In the genomic region with DNA sequence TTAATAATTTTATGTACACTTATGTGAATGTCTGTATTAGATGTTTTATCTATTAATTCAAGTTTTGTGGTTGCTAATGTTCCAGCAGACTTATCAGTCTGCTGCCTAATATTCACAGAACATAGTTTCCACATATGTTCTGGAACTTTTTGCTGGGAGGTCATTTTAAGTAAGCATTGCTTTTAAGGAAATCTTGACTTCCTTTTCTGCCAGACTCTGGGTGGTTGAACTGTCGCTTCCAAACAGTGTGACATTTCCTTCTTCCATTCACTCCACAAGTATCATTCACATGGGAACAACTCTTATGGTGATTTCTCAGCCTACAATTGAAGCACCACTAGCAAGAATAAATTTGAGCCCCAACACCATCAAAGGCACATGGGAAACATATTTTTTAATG, we compare ENCODE assay signal across 30 cellular contexts.
"Had no signal": no experiment of that assay in that cellular context is flagged by ENCODE, and none has a peak within 500 bp of the region (broad histone marks: within the 10 kb centered on the region; RNA-seq: fewer than 3 reads in every experiment).

No MANE protein-coding gene starts in this region.

- H3K9me3 Mint-ChIP-seq: mesothelial cell of epicardium; naive B cell; nephron progenitor cell; neural progenitor cell; stimulated activated naive B cell treated with anti-CD40 and anti-IgM and Interleukin-4, amounts not matched to agents 10 μg/mL and 1 μg/mL and 100 μg/mL, for 72 hours; stimulated activated naive CD8-positive, alpha-beta T cell treated with anti-CD3 and anti-CD28 coated beads, Interleukin-15, Interleukin-2, amounts not matched to agents 100 ng/mL and 50 ng/mL, for 24 hours had no signal

- H3K27me3 Mint-ChIP-seq: naive B cell; progenitor cell of endocrine pancreas; stimulated activated naive B cell treated with anti-CD40 and anti-IgM and Interleukin-4, amounts not matched to agents 10 μg/mL and 1 μg/mL and 100 μg/mL, for 72 hours; stimulated activated naive CD8-positive, alpha-beta T cell treated with anti-CD3 and anti-CD28 coated beads, Interleukin-15, Interleukin-2, amounts not matched to agents 100 ng/mL and 50 ng/mL, for 24 hours had no signal

- H3K4me3 ChIP-seq: lower lobe of right lung, neural progenitor cell, ovary, right atrium auricular region, skin epidermis, suprapubic skin, thoracic aorta, tibial artery, upper lobe of right lung had no signal

- FAIRE-seq: islet of Langerhans, kidney, urothelium cell line had no signal

- H3K27me3 ChIP-seq: neural progenitor cell, ovary, right atrium auricular region, suprapubic skin, tibial artery, upper lobe of right lung had no signal

- H3K4me1 ChIP-seq: lower lobe of right lung, neural progenitor cell, suprapubic skin, tibial artery, upper lobe of right lung had no signal

- H3K36me3 Mint-ChIP-seq: immature natural killer cell; mesothelial cell of epicardium; naive B cell; natural killer cell; neural progenitor cell; stimulated activated naive B cell treated with anti-CD40 and anti-IgM and Interleukin-4, amounts not matched to agents 10 μg/mL and 1 μg/mL and 100 μg/mL, for 72 hours had no signal

- H3K27ac ChIP-seq: lower lobe of right lung, neural progenitor cell, ovary, skin epidermis, suprapubic skin, thoracic aorta, tibial artery, upper lobe of right lung had no signal

- H3K36me3 ChIP-seq: lower lobe of right lung, neural progenitor cell, ovary, right atrium auricular region, suprapubic skin, thoracic aorta, tibial artery, upper lobe of right lung had no signal

- H3K27ac Mint-ChIP-seq: immature natural killer cell; mesothelial cell of epicardium; naive B cell; natural killer cell; nephron progenitor cell; progenitor cell of endocrine pancreas; stimulated activated naive B cell treated with anti-CD40 and anti-IgM and Interleukin-4, amounts not matched to agents 10 μg/mL and 1 μg/mL and 100 μg/mL, for 72 hours; stimulated activated naive CD8-positive, alpha-beta T cell treated with anti-CD3 and anti-CD28 coated beads, Interleukin-15, Interleukin-2, amounts not matched to agents 100 ng/mL and 50 ng/mL, for 24 hours had no signal

- DNase-seq: hippocampal formation; immature natural killer cell; kidney; left ventricle myocardium superior; lower lobe of right lung; mammary epithelial cell; mesenchymal stem cell; naive B cell; natural killer cell; nephron progenitor cell; ovary; stimulated activated CD4-positive, alpha-beta T cell treated with anti-CD3 and anti-CD28 coated beads, Interleukin-12 subunit alpha, Interleukin-12 subunit beta, amount 100 ng/mL, for 4 hours; stimulated activated CD4-positive, alpha-beta T cell treated with anti-CD3 and anti-CD28 coated beads, Interleukin-15, amount 100 ng/mL, for 24 hours; stimulated activated CD4-positive, alpha-beta T cell treated with anti-CD3 and anti-CD28 coated beads, Interleukin-2, amount 100 ng/mL, for 24 hours; stimulated activated CD4-positive, alpha-beta T cell treated with anti-CD3 and anti-CD28 coated beads, Interleukin-4, amount 100 ng/mL, for 1 hour; stimulated activated naive B cell treated with anti-CD40 and anti-IgM and Interleukin-4, amounts not matched to agents 10 μg/mL and 1 μg/mL and 100 μg/mL, for 72 hours; tibial artery; trophoblast cell; upper lobe of right lung had no signal

- H3K4me3 Mint-ChIP-seq: immature natural killer cell; mesothelial cell of epicardium; naive B cell; natural killer cell; nephron progenitor cell; neural progenitor cell; stimulated activated naive B cell treated with anti-CD40 and anti-IgM and Interleukin-4, amounts not matched to agents 10 μg/mL and 1 μg/mL and 100 μg/mL, for 72 hours; stimulated activated naive CD8-positive, alpha-beta T cell treated with anti-CD3 and anti-CD28 coated beads, Interleukin-15, Interleukin-2, amounts not matched to agents 100 ng/mL and 50 ng/mL, for 24 hours had no signal

- H3K9me3 ChIP-seq: lower lobe of right lung, ovary, right atrium auricular region, suprapubic skin, thoracic aorta, tibial artery, upper lobe of right lung had no signal

- ATAC-seq: left ventricle myocardium superior; lower lobe of right lung; natural killer cell; sciatic nerve; stimulated activated naive B cell treated with anti-CD40 and anti-IgM and Interleukin-4, amounts not matched to agents 10 μg/mL and 1 μg/mL and 100 μg/mL, for 72 hours; upper lobe of right lung had no signal

- H3K4me1 Mint-ChIP-seq: immature natural killer cell; mesothelial cell of epicardium; naive B cell; natural killer cell; nephron progenitor cell; stimulated activated naive B cell treated with anti-CD40 and anti-IgM and Interleukin-4, amounts not matched to agents 10 μg/mL and 1 μg/mL and 100 μg/mL, for 72 hours had no signal
